ENCODE assay signal across 1 cellular context in the genomic region with DNA sequence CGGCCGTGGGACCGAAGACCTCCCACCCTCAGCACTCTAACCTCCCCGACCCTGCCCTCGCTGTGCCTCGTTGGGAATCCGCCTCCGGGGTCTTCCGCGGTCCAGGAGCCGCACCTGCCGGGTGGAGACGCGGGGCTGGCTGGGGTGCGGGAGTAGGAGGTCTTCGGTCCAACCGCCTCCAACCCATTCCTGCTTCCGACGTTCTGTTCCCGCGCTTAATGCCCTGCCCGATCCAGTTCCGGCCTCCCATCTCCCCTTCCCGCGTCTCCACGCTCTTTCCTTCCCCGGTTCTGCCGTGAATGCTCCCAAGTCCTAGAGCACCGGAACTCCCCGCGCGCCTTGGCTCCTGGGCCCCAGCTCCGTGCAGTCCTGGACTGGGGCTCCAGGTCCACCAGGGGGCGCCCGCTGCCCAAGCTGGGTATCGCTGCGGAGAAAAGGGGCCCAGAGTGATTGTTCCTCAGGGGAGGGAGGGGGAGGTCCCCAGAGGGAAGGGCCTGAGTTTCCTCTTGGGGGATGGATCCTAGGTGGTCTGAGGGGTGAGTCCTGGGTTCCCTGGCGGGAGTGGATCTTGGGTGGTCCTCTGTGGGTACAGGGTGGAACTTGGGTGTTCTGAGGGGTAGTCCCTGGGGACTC.
TF ChIP-seq lines count a peak whose summit lies in the region.

No MANE protein-coding gene starts in this region.

TF ChIP-seq in GM23338, 12 proteins besides CTCF, POLR2A, EP300 and RAD21 (continued from another document):
- TF ChIP-seq, protein P1, sequence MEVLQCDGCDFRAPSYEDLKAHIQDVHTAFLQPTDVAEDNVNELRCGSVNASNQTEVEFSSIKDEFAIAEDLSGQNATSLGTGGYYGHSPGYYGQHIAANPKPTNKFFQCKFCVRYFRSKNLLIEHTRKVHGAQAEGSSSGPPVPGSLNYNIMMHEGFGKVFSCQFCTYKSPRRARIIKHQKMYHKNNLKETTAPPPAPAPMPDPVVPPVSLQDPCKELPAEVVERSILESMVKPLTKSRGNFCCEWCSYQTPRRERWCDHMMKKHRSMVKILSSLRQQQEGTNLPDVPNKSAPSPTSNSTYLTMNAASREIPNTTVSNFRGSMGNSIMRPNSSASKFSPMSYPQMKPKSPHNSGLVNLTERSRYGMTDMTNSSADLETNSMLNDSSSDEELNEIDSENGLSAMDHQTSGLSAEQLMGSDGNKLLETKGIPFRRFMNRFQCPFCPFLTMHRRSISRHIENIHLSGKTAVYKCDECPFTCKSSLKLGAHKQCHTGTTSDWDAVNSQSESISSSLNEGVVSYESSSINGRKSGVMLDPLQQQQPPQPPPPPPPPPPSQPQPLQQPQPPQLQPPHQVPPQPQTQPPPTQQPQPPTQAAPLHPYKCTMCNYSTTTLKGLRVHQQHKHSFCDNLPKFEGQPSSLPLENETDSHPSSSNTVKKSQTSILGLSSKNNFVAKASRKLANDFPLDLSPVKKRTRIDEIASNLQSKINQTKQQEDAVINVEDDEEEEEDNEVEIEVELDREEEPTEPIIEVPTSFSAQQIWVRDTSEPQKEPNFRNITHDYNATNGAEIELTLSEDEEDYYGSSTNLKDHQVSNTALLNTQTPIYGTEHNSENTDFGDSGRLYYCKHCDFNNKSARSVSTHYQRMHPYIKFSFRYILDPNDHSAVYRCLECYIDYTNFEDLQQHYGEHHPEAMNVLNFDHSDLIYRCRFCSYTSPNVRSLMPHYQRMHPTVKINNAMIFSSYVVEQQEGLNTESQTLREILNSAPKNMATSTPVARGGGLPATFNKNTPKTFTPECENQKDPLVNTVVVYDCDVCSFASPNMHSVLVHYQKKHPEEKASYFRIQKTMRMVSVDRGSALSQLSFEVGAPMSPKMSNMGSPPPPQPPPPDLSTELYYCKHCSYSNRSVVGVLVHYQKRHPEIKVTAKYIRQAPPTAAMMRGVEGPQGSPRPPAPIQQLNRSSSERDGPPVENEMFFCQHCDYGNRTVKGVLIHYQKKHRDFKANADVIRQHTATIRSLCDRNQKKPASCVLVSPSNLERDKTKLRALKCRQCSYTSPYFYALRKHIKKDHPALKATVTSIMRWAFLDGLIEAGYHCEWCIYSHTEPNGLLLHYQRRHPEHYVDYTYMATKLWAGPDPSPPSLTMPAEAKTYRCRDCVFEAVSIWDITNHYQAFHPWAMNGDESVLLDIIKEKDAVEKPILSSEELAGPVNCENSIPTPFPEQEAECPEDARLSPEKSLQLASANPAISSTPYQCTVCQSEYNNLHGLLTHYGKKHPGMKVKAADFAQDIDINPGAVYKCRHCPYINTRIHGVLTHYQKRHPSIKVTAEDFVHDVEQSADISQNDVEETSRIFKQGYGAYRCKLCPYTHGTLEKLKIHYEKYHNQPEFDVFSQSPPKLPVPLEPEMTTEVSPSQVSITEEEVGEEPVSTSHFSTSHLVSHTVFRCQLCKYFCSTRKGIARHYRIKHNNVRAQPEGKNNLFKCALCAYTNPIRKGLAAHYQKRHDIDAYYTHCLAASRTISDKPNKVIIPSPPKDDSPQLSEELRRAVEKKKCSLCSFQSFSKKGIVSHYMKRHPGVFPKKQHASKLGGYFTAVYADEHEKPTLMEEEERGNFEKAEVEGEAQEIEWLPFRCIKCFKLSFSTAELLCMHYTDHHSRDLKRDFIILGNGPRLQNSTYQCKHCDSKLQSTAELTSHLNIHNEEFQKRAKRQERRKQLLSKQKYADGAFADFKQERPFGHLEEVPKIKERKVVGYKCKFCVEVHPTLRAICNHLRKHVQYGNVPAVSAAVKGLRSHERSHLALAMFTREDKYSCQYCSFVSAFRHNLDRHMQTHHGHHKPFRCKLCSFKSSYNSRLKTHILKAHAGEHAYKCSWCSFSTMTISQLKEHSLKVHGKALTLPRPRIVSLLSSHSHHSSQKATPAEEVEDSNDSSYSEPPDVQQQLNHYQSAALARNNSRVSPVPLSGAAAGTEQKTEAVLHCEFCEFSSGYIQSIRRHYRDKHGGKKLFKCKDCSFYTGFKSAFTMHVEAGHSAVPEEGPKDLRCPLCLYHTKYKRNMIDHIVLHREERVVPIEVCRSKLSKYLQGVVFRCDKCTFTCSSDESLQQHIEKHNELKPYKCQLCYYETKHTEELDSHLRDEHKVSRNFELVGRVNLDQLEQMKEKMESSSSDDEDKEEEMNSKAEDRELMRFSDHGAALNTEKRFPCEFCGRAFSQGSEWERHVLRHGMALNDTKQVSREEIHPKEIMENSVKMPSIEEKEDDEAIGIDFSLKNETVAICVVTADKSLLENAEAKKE (CRISPR knock-in tag; IDR thresholded peaks at IDR 0.05), result no peak
- TF ChIP-seq POLR2AphosphoS5 (IDR thresholded peaks at IDR 0.05; ENCODE audit: low read depth) (no peak), JUNB (IDR thresholded peaks at IDR 0.05; ENCODE audit: unreplicated experiment) (no peak), ZNF331 (CRISPR knock-in tag; IDR thresholded peaks at IDR 0.05; ENCODE audit: low read depth) (no peak), NANOG (IDR thresholded peaks at IDR 0.05; ENCODE audit: borderline replicate concordance) (no peak), STAT1 (IDR thresholded peaks at IDR 0.05; ENCODE audit: unreplicated experiment) (no peak)
- TF ChIP-seq, protein P2, sequence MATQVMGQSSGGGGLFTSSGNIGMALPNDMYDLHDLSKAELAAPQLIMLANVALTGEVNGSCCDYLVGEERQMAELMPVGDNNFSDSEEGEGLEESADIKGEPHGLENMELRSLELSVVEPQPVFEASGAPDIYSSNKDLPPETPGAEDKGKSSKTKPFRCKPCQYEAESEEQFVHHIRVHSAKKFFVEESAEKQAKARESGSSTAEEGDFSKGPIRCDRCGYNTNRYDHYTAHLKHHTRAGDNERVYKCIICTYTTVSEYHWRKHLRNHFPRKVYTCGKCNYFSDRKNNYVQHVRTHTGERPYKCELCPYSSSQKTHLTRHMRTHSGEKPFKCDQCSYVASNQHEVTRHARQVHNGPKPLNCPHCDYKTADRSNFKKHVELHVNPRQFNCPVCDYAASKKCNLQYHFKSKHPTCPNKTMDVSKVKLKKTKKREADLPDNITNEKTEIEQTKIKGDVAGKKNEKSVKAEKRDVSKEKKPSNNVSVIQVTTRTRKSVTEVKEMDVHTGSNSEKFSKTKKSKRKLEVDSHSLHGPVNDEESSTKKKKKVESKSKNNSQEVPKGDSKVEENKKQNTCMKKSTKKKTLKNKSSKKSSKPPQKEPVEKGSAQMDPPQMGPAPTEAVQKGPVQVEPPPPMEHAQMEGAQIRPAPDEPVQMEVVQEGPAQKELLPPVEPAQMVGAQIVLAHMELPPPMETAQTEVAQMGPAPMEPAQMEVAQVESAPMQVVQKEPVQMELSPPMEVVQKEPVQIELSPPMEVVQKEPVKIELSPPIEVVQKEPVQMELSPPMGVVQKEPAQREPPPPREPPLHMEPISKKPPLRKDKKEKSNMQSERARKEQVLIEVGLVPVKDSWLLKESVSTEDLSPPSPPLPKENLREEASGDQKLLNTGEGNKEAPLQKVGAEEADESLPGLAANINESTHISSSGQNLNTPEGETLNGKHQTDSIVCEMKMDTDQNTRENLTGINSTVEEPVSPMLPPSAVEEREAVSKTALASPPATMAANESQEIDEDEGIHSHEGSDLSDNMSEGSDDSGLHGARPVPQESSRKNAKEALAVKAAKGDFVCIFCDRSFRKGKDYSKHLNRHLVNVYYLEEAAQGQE (IDR thresholded peaks at IDR 0.05; ENCODE audit: unreplicated experiment), result no peak
